In genomic region chr6:109094351-109095035, GRCh38 we compare ENCODE assay signal across 1 cellular context.
A peak's percentile ranks its signal among the peaks of the same experiment; 100 is the strongest.
TF ChIP-seq lines count a peak whose summit lies in the region.

SESN1 (minus strand) TSS chr6:109094846; CDS start chr6:109094073, 773 bp downstream.

TF ChIP-seq in K562, 482 proteins besides CTCF, POLR2A, EP300 and RAD21 (continued from another document and continues in another):
- peak; percentile 91 for TF ChIP-seq TFAP4 (CRISPR knock-in tag; IDR thresholded peaks at IDR 0.05; ENCODE audit: borderline replicate concordance)
- TF ChIP-seq CGGBP1 (CRISPR knock-in tag; IDR thresholded peaks at IDR 0.05) = 0 out of 2 replicates have a peak, but pooled peaks have one; percentile 17
- TF ChIP-seq ATF2 (CRISPR knock-in tag; IDR thresholded peaks at IDR 0.05) = no peak
- peak; percentile 95 to 96 for TF ChIP-seq UBTF (IDR thresholded peaks at IDR 0.05; ENCODE audit: borderline replicate concordance in 1 of 2, low read depth in 2 of 2, low read length in 2 of 2)
- TF ChIP-seq NFIC (IDR thresholded peaks at IDR 0.05) = peak; percentile 33
- no peak for TF ChIP-seq SPI1 (IDR thresholded peaks at IDR 0.05; ENCODE audit: borderline replicate concordance, low read depth, low read length)
- TF ChIP-seq HMG20B (CRISPR knock-in tag; IDR thresholded peaks at IDR 0.05) = no peak
- TF ChIP-seq OTX1 (CRISPR knock-in tag; IDR thresholded peaks at IDR 0.05) = peak; percentile 80; the same call in 1 of the 2 replicates
- peak; percentile 75 to 88 for TF ChIP-seq NONO (IDR thresholded peaks at IDR 0.05; ENCODE audit: low read depth in 2 of 2, low read length in 1 of 2)
- no peak for TF ChIP-seq RBM39 (optimal IDR thresholded peaks at IDR 0.05; ENCODE audit: low read depth, low read length)
- no peak for TF ChIP-seq KHSRP (IDR thresholded peaks at IDR 0.05)
- TF ChIP-seq SMAD3 (CRISPR knock-in tag; conservative IDR thresholded peaks at IDR 0.05) = no peak
- no peak for TF ChIP-seq ZNF778 (CRISPR knock-in tag; IDR thresholded peaks at IDR 0.05)
- no peak for TF ChIP-seq FOXK1 (CRISPR knock-in tag; IDR thresholded peaks at IDR 0.05; ENCODE audit: borderline replicate concordance)
- TF ChIP-seq ZNF324 (CRISPR knock-in tag; IDR thresholded peaks at IDR 0.05) = peak; percentile 81
- TF ChIP-seq JUNB (CRISPR knock-in tag; conservative IDR thresholded peaks at IDR 0.05) = no peak
- no peak for TF ChIP-seq ATF1 (CRISPR knock-in tag; IDR thresholded peaks at IDR 0.05)
- no peak for TF ChIP-seq ATF1 (tag; IDR thresholded peaks at IDR 0.05)
- 0 out of 2 replicates have a peak, but pooled peaks have one; percentile 4 for TF ChIP-seq TEAD4 (IDR thresholded peaks at IDR 0.05; ENCODE audit: low read length)
- TF ChIP-seq TEAD4 (CRISPR knock-in tag; IDR thresholded peaks at IDR 0.05; ENCODE audit: borderline replicate concordance) = no peak
- TF ChIP-seq FOXO4 (CRISPR knock-in tag; IDR thresholded peaks at IDR 0.05) = peak; percentile 51; the same call in 1 of the 2 replicates
- TF ChIP-seq MYC (IDR thresholded peaks at IDR 0.05; ENCODE audit: low read depth, low read length) = no peak; the same call in 1 of the 2 replicates
- no peak for TF ChIP-seq MYC (CRISPR knock-in tag; IDR thresholded peaks at IDR 0.05; ENCODE audit: borderline replicate concordance, low read depth)
- TF ChIP-seq SRF (CRISPR knock-in tag; IDR thresholded peaks at IDR 0.05) = no peak
- no peak for TF ChIP-seq ZBTB2 (IDR thresholded peaks at IDR 0.05)
- peak; percentile 85 for TF ChIP-seq ZBTB7A (IDR thresholded peaks at IDR 0.05; ENCODE audit: borderline replicate concordance, control insufficient read depth, low read depth, low read length)
- peak; percentile 65; the same call in 1 of the 2 replicates for TF ChIP-seq MXI1 (IDR thresholded peaks at IDR 0.05; ENCODE audit: low read depth, low read length)
- TF ChIP-seq ZBTB1 (CRISPR knock-in tag; IDR thresholded peaks at IDR 0.05; ENCODE audit: borderline replicate concordance, low read depth) = peak; percentile 57; the same call in 1 of the 2 replicates
- no peak for TF ChIP-seq MITF (IDR thresholded peaks at IDR 0.05)
- 0 out of 2 replicates have a peak, but pooled peaks have one; percentile 52 for TF ChIP-seq HOMEZ (CRISPR knock-in tag; IDR thresholded peaks at IDR 0.05)
- no peak for TF ChIP-seq KLF6 (CRISPR knock-in tag; IDR thresholded peaks at IDR 0.05; ENCODE audit: borderline replicate concordance)
- no peak for TF ChIP-seq MYBL2 (IDR thresholded peaks at IDR 0.05; ENCODE audit: low read depth)
- no peak for TF ChIP-seq MYBL2 (CRISPR knock-in tag; IDR thresholded peaks at IDR 0.05; ENCODE audit: borderline replicate concordance)
- no peak for TF ChIP-seq NCOA4 (IDR thresholded peaks at IDR 0.05; ENCODE audit: partially characterized antibody)
- TF ChIP-seq TAF1 (IDR thresholded peaks at IDR 0.05; ENCODE audit: control insufficient read depth, extremely low read depth, insufficient read depth, low read length, severe bottlenecking) = peak; percentile 72
- no peak for TF ChIP-seq MBD1 (CRISPR knock-in tag; IDR thresholded peaks at IDR 0.05)
- peak; percentile 70 for TF ChIP-seq RBBP5 (IDR thresholded peaks at IDR 0.05; ENCODE audit: borderline replicate concordance, insufficient read depth, low read length, poor library complexity, severe bottlenecking)
- no peak for TF ChIP-seq DLX4 (CRISPR knock-in tag; IDR thresholded peaks at IDR 0.05)
- TF ChIP-seq POLR3G (IDR thresholded peaks at IDR 0.05; ENCODE audit: extremely low read depth, insufficient read length, insufficient replicate concordance) = no peak
- TF ChIP-seq DEAF1 (CRISPR knock-in tag; IDR thresholded peaks at IDR 0.05) = peak; percentile 27; the same call in 1 of the 2 replicates
- TF ChIP-seq ZBTB9 (CRISPR knock-in tag; IDR thresholded peaks at IDR 0.05) = peak; percentile 84
- no peak for TF ChIP-seq FOXA1 (IDR thresholded peaks at IDR 0.05; ENCODE audit: borderline replicate concordance)
- no peak for TF ChIP-seq NFIX (CRISPR knock-in tag; IDR thresholded peaks at IDR 0.05; ENCODE audit: low read depth)
